Comparison of ENCODE assay signal across 8 cellular contexts in genomic region chr1:8439015-8439702, GRCh38.
DNase-seq lines count a peak whose midpoint lies in the region; ATAC-seq, FAIRE-seq and TF ChIP-seq lines count a peak whose summit lies in the region.

No MANE protein-coding gene starts in this region.

- FAIRE-seq in bronchial epithelial cell (lab: Jason Lieb, UNC) (no peak), islet of Langerhans (lab: Jason Lieb, UNC) (peak; percentile 62)

- H3K27me3 ChIP-seq in bronchial epithelial cell (ENCODE audit: control insufficient read depth, insufficient read depth, low read length): no peaks in the 10 kb centered on the region
- no peaks in the 10 kb centered on the region for H3K27me3 ChIP-seq in skeletal muscle tissue (ENCODE audit: control insufficient read depth in 3 of 3, insufficient read depth in 3 of 3, low read length in 3 of 3)
- no peaks in the 10 kb centered on the region for H3K27me3 ChIP-seq in effector memory CD4-positive, alpha-beta T cell (replicated peaks; ENCODE audit: control insufficient read depth, insufficient read depth, low read length, poor library complexity, severe bottlenecking)

- H3K36me3 ChIP-seq in bronchial epithelial cell (ENCODE audit: control insufficient read depth, insufficient read depth, low read length) (no peaks in the 10 kb centered on the region), skeletal muscle tissue (ENCODE audit: control insufficient read depth in 3 of 3, insufficient read depth in 3 of 3, low read length in 3 of 3) (no peaks in the 10 kb centered on the region)
- H3K36me3 ChIP-seq in effector memory CD4-positive, alpha-beta T cell (ENCODE audit: control insufficient read depth, insufficient read depth, low read length): no peaks in the 10 kb centered on the region

- peak; percentile 75 for ATAC-seq in HG02973 (IDR thresholded peaks at IDR 0.05; ENCODE audit: unreplicated experiment)

- H3K27ac ChIP-seq in skeletal muscle tissue (ENCODE audit: low read depth, low read length): peak overlapping the region; percentile 71
- no peak overlapping the region for H3K27ac ChIP-seq in effector memory CD4-positive, alpha-beta T cell (ENCODE audit: insufficient read depth, low read length, poor library complexity, severe bottlenecking)

- H3K9ac ChIP-seq in skeletal muscle tissue (ENCODE audit: low read depth in 1 of 3, low read length in 3 of 3): peak overlapping the region in 2 of 3 donors; percentile 30 to 33

- TF ChIP-seq CTCF in bronchial epithelial cell (IDR thresholded peaks at IDR 0.05; ENCODE audit: insufficient read depth, low read length, severe bottlenecking): peak; percentile 17

- H3K9me3 ChIP-seq in skeletal muscle tissue (ENCODE audit: control insufficient read depth in 3 of 3, low read length in 3 of 3): no peaks in the 10 kb centered on the region
- H3K9me3 ChIP-seq in effector memory CD4-positive, alpha-beta T cell (ENCODE audit: control insufficient read depth, low read length): no peaks in the 10 kb centered on the region

- no peak overlapping the region for H3K4me3 ChIP-seq in bronchial epithelial cell (ENCODE audit: low read depth, low read length)
- H3K4me3 ChIP-seq in skeletal muscle tissue (ENCODE audit: low read length in 3 of 3): no peak overlapping the region
- H3K4me3 ChIP-seq in effector memory CD4-positive, alpha-beta T cell (ENCODE audit: insufficient read depth, low read depth, low read length, poor library complexity, severe bottlenecking): no peak overlapping the region

- peaks cover 19 to 36% (median 23%) of the 10 kb centered on the region in 3 donors for H3K4me1 ChIP-seq in skeletal muscle tissue (ENCODE audit: control insufficient read depth in 3 of 3, insufficient read depth in 3 of 3, low read length in 3 of 3)
- H3K4me1 ChIP-seq in effector memory CD4-positive, alpha-beta T cell (ENCODE audit: control insufficient read depth, insufficient read depth, low read length, poor library complexity, severe bottlenecking): no peaks in the 10 kb centered on the region

- DNase-seq in DMS 273 treated with DMSO at 0.1 percent for 48 hours (lab: John Stamatoyannopoulos, UW): peak; percentile 59
- peak; percentile 85 for DNase-seq in NCI-H69 (lab: John Stamatoyannopoulos, UW)
- DNase-seq in bronchial epithelial cell (ENCODE audit: low read depth): peak; percentile 27
- no peak for DNase-seq in effector memory CD4-positive, alpha-beta T cell
- no peak for DNase-seq in activated T-cell treated with anti-CD3 and anti-CD28 coated beads, Interleukin-2, amount 50 U/mL, for 48 hours

Comparison
In these comparisons a context has a peak if more than half of its experiments do, and no peak if none do; other contexts are left out.
1. DNase-seq: peak in DMS 273 treated with DMSO at 0.1 percent for 48 hours (single experiment), NCI-H69 (single experiment) and bronchial epithelial cell (single experiment); none in effector memory CD4-positive, alpha-beta T cell (0 of 3) and activated T-cell treated with anti-CD3 and anti-CD28 coated beads, Interleukin-2, amount 50 U/mL, for 48 hours (0 of 2).